21 cellular contexts compared by ENCODE assay signal in the genomic region with DNA sequence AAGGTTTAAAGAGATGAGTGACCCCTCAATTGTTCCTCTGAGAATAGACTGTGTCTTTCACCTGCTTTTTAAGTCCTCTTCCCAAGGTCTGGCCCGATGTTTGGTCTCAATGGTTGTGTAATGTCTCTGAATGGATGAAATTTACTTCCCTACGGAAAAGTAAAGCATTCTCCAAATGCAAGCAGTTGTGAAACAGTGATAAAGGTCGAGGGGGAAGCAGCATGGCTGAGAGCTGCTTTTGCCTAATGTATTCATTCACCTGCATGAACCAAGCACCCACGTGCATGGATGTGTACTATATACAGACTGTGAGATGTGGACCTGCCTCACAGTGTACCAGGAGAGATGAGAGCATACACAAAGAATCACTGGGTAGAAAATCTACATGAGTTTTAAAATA.
"Had no signal": no experiment of that assay in that cellular context is flagged by ENCODE, and none has a peak within 500 bp of the region (broad histone marks: within the 10 kb centered on the region; RNA-seq: fewer than 3 reads in every experiment).

No MANE protein-coding gene starts in this region.

- H3K4me3 ChIP-seq: lung, transverse colon had no signal

- H3K27me3 ChIP-seq: transverse colon had no signal

- DNase-seq: activated CD4-positive, alpha-beta T cell treated with anti-CD3 and anti-CD28 coated beads for 4 hours; activated CD4-positive, alpha-beta T cell treated with anti-CD3 and anti-CD28 coated beads, Interleukin-2, amount 50 U/mL, for 48 hours; activated CD4-positive, CD25-positive, alpha-beta regulatory T cell; activated naive CD4-positive, alpha-beta T cell treated with anti-CD3 and anti-CD28 coated beads for 36 hours; activated naive CD8-positive, alpha-beta T cell treated with anti-CD3 and anti-CD28 coated beads, Interleukin-2, amount 10 ng/mL, durations not matched to agents 7 days and 5 days; activated T-cell treated with anti-CD3 and anti-CD28 coated beads, Interleukin-2, amount 50 U/mL, for 48 hours; amniotic stem cell; cortex of kidney; effector CD4-positive, alpha-beta T cell; foreskin fibroblast; hippocampal formation; kidney glomerular epithelial cell; naive B cell; nucleus accumbens; stimulated activated CD4-positive, alpha-beta T cell treated with anti-CD3 and anti-CD28 coated beads, Interleukin-4, amount 100 ng/mL, for 4 hours; stimulated activated naive CD8-positive, alpha-beta T cell treated with anti-CD3 and anti-CD28 coated beads, Interleukin-15, Interleukin-2, amounts not matched to agents 100 U/mL and 50 U/mL, for 24 hours; T-helper 1 cell; T-helper 9 cell; transverse colon had no signal

- H3K9me3 ChIP-seq: transverse colon had no signal

- H3K9ac ChIP-seq: parathyroid adenoma had no signal

- ATAC-seq: stimulated activated naive CD8-positive, alpha-beta T cell treated with anti-CD3 and anti-CD28 coated beads, Interleukin-15, Interleukin-2, amounts not matched to agents 100 U/mL and 50 U/mL, for 24 hours had no signal

- H3K27ac ChIP-seq: parathyroid adenoma, transverse colon had no signal
